18 cellular contexts compared by ENCODE assay signal in the genomic region with DNA sequence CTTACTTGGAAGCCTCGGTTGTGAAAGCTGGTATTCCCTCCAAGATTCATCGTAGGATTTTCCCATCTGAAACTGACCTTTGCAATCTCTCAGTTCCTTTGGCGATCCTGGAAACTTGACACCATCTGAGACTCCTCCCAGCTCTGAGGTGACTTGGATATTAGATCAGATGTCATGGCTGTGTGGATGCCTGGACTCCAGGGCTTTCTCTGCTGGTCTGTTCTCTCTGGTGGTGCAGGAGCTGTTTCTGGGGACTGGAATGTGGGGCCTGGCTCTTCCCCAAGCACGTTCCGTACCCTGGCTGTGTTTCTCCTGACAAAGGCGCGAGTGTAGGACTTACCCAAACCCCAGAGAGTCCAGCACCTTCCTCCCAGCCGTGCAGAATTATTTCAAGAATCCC.
DNase-seq lines count a peak whose midpoint lies in the region; ATAC-seq and TF ChIP-seq lines count a peak whose summit lies in the region.
"Had no signal": no experiment of that assay in that cellular context is flagged by ENCODE, and none has a peak within 500 bp of the region (broad histone marks: within the 10 kb centered on the region; RNA-seq: fewer than 3 reads in every experiment).

No MANE protein-coding gene starts in this region.

- no peaks in the 10 kb centered on the region for H3K4me1 ChIP-seq in gastrocnemius medialis
- H3K4me1 ChIP-seq: colonic mucosa, heart right ventricle, lower lobe of right lung, SJSA1 had no signal

- H3K4me1 Mint-ChIP-seq in nephron progenitor cell: peaks cover 19% of the 10 kb centered on the region
- H3K4me1 Mint-ChIP-seq in T-cell: no peaks in the 10 kb centered on the region
- H3K4me1 Mint-ChIP-seq: activated CD4-positive, alpha-beta T cell treated with anti-CD3 and anti-CD28 coated beads, Interleukin-2, amount 10 ng/mL, durations not matched to agents 24 days and 14 days; activated naive CD8-positive, alpha-beta T cell treated with anti-CD3 and anti-CD28 coated beads, Interleukin-2, amount 50 U/mL, for 24 hours; nephron had no signal

- no peaks in the 10 kb centered on the region for H3K27me3 Mint-ChIP-seq in nephron progenitor cell (ENCODE audit: low read depth, poor library complexity)
- no peaks in the 10 kb centered on the region for H3K27me3 Mint-ChIP-seq in T-cell
- H3K27me3 Mint-ChIP-seq: activated CD4-positive, alpha-beta T cell treated with anti-CD3 and anti-CD28 coated beads, Interleukin-2, amount 10 ng/mL, durations not matched to agents 24 days and 14 days; activated naive CD8-positive, alpha-beta T cell treated with anti-CD3 and anti-CD28 coated beads, Interleukin-2, amount 50 U/mL, for 24 hours; type B pancreatic cell had no signal

- H3K9me3 Mint-ChIP-seq in nephron progenitor cell: no peaks in the 10 kb centered on the region
- H3K9me3 Mint-ChIP-seq in T-cell: peaks cover 0 to 5% (median 3%) of the 10 kb centered on the region in 3 donors
- H3K9me3 Mint-ChIP-seq: activated CD4-positive, alpha-beta T cell treated with anti-CD3 and anti-CD28 coated beads, Interleukin-2, amount 10 ng/mL, durations not matched to agents 24 days and 14 days; activated naive CD8-positive, alpha-beta T cell treated with anti-CD3 and anti-CD28 coated beads, Interleukin-2, amount 50 U/mL, for 24 hours; nephron; type B pancreatic cell had no signal

- DNase-seq in EL (peak; percentile 30), NCI-H510A (lab: John Stamatoyannopoulos, UW) (peak; percentile 7), fibroblast of mammary gland (ENCODE audit: low read depth) (peak; percentile 14), nephron progenitor cell (peak; percentile 18), hypothalamus (lab: John Stamatoyannopoulos, UW) (no peak), T-cell (no peak), gastrocnemius medialis (no peak)
- DNase-seq: activated CD4-positive, alpha-beta T cell treated with anti-CD3 and anti-CD28 coated beads, Interleukin-2, amount 10 ng/mL, durations not matched to agents 24 days and 14 days; activated naive CD8-positive, alpha-beta T cell treated with anti-CD3 and anti-CD28 coated beads, Interleukin-2, amount 50 U/mL, for 24 hours; colonic mucosa; heart right ventricle; KBM-7; lower lobe of right lung; stimulated activated CD4-positive, alpha-beta T cell treated with anti-CD3 and anti-CD28 coated beads, Interleukin-2, amount 100 ng/mL, for 48 hours had no signal

- TF ChIP-seq POLR2A in gastrocnemius medialis (IDR thresholded peaks at IDR 0.05): no peak

- H3K27ac ChIP-seq in gastrocnemius medialis: no peak overlapping the region
- H3K27ac ChIP-seq: colonic mucosa, heart right ventricle, lower lobe of right lung, SJSA1 had no signal

- H3K36me3 ChIP-seq in gastrocnemius medialis: no peaks in the 10 kb centered on the region
- H3K36me3 ChIP-seq: colonic mucosa, heart right ventricle, lower lobe of right lung, SJSA1 had no signal

- H3K27me3 ChIP-seq in gastrocnemius medialis: no peaks in the 10 kb centered on the region
- H3K27me3 ChIP-seq: colonic mucosa, heart right ventricle, SJSA1 had no signal

- no peaks in the 10 kb centered on the region for H3K36me3 Mint-ChIP-seq in nephron progenitor cell (ENCODE audit: low read depth)
- peaks cover under 1% of the 10 kb centered on the region for H3K36me3 Mint-ChIP-seq in T-cell
- H3K36me3 Mint-ChIP-seq: type B pancreatic cell had no signal

- H3K9me3 ChIP-seq in gastrocnemius medialis: no peaks in the 10 kb centered on the region
- H3K9me3 ChIP-seq: colonic mucosa, lower lobe of right lung, SJSA1 had no signal

- ATAC-seq in T-cell (replicated peaks in 1 of 4): no peak
- no peak for ATAC-seq in GM19397 (IDR thresholded peaks at IDR 0.05; ENCODE audit: unreplicated experiment)
- no peak for ATAC-seq in gastrocnemius medialis
- ATAC-seq: activated naive CD8-positive, alpha-beta T cell treated with anti-CD3 and anti-CD28 coated beads, Interleukin-2, amount 50 U/mL, for 24 hours; lower lobe of right lung had no signal

- intact Hi-C loops in gastrocnemius medialis (cut with DNase I; ENCODE audit: low total_unique reads): no loop called here

- peak overlapping the region; percentile 11 for H3K4me3 Mint-ChIP-seq in nephron progenitor cell
- H3K4me3 Mint-ChIP-seq in T-cell: no peak overlapping the region
- H3K4me3 Mint-ChIP-seq: activated CD4-positive, alpha-beta T cell treated with anti-CD3 and anti-CD28 coated beads, Interleukin-2, amount 10 ng/mL, durations not matched to agents 24 days and 14 days; activated naive CD8-positive, alpha-beta T cell treated with anti-CD3 and anti-CD28 coated beads, Interleukin-2, amount 50 U/mL, for 24 hours; nephron; type B pancreatic cell had no signal

- TF ChIP-seq CTCF in fibroblast of mammary gland (conservative IDR thresholded peaks at IDR 0.05; ENCODE audit: control insufficient read depth, insufficient read depth, low read depth, low read length) (no peak), nephron progenitor cell (IDR thresholded peaks at IDR 0.05) (no peak), gastrocnemius medialis (IDR thresholded peaks at IDR 0.05 in 4 of 5, conservative IDR thresholded peaks at IDR 0.05 in 1 of 5) (no peak)

- POLR2A ChIA-PET in T-cell (lab: Charles Lee): no interaction called here

- no peak overlapping the region for H3K4me3 ChIP-seq in fibroblast of mammary gland (ENCODE audit: control insufficient read depth, low read depth, low read length)
- H3K4me3 ChIP-seq in gastrocnemius medialis: no peak overlapping the region
- H3K4me3 ChIP-seq: colonic mucosa, heart right ventricle, lower lobe of right lung, SJSA1 had no signal

- in situ Hi-C loops in gastrocnemius medialis (cut with MboI; ENCODE audit: low sequenced_read_pairs in 4 of 4): no loop called here

- H3K27ac Mint-ChIP-seq in nephron progenitor cell: peak overlapping the region; percentile 88
- H3K27ac Mint-ChIP-seq in T-cell: no peak overlapping the region
- H3K27ac Mint-ChIP-seq: activated CD4-positive, alpha-beta T cell treated with anti-CD3 and anti-CD28 coated beads, Interleukin-2, amount 10 ng/mL, durations not matched to agents 24 days and 14 days; activated naive CD8-positive, alpha-beta T cell treated with anti-CD3 and anti-CD28 coated beads, Interleukin-2, amount 50 U/mL, for 24 hours; nephron; type B pancreatic cell had no signal

- CTCF ChIA-PET in T-cell (lab: Charles Lee): no interaction called here

Comparison
In these comparisons a context has a peak if more than half of its experiments do, and no peak if none do; other contexts are left out.
1. DNase-seq: peak in EL (single experiment), NCI-H510A (single experiment), fibroblast of mammary gland (single experiment) and nephron progenitor cell (single experiment); none in hypothalamus (0 of 51), T-cell (0 of 34) and gastrocnemius medialis (0 of 2).